ENCODE assay signal across 13 cellular contexts in the genomic region with DNA sequence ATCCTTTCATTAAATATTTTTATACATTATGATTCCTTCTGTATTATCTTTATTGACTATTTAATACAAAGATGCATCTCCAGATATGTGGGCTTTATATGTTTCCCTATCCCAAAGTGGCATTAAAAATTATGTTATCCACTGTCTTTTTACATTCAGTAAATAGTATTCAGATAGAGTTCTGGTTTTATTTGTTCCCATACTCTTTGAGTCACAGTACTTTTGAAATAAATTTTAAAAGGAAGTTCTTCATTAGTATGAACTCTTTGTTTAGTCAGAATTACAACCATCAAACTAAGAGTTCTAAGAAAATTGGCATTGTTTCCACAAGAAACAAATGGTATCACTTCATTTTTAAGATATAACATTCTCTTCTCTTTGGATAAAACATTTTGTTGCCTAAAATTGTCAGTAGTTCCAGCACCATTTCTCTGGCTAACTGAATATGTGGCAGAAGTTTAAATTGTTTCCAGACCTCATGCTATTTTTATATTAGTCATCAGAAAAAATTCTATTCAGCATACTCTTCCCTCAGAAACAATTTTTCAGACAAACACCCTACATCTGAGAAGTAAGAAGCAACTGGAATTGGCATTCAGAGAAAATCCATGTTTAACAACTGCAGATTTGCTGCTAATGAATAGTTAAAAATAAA.
DNase-seq lines count a peak whose midpoint lies in the region; ATAC-seq, FAIRE-seq and TF ChIP-seq lines count a peak whose summit lies in the region.
"Had no signal": no experiment of that assay in that cellular context is flagged by ENCODE, and none has a peak within 500 bp of the region (broad histone marks: within the 10 kb centered on the region; RNA-seq: fewer than 3 reads in every experiment).

No MANE protein-coding gene starts in this region.

- H3K4me3 Mint-ChIP-seq in naive thymus-derived CD4-positive, alpha-beta T cell = no peak overlapping the region
- H3K4me3 Mint-ChIP-seq: activated naive CD4-positive, alpha-beta T cell treated with anti-CD3 and anti-CD28 coated beads, Interleukin-2, amount 50 U/mL, for 24 hours; CD8-positive, alpha-beta T cell had no signal

- H3K27me3 ChIP-seq in ascending aorta = no peaks in the 10 kb centered on the region
- H3K27me3 ChIP-seq in gastroesophageal sphincter = no peaks in the 10 kb centered on the region
- no peaks in the 10 kb centered on the region for H3K27me3 ChIP-seq in naive thymus-derived CD4-positive, alpha-beta T cell (ENCODE audit: control insufficient read depth in 2 of 2, insufficient read depth in 2 of 2, low read length in 2 of 2)

- FAIRE-seq in urothelium cell line (lab: Jason Lieb, UNC) = no peak

- POLR2A ChIA-PET in naive thymus-derived CD4-positive, alpha-beta T cell (lab: Charles Lee) = no interaction called here

- peaks cover 0 to 3% (median 0%) of the 10 kb centered on the region in 7 donors for H3K4me1 Mint-ChIP-seq in naive thymus-derived CD4-positive, alpha-beta T cell
- H3K4me1 Mint-ChIP-seq: activated naive CD4-positive, alpha-beta T cell treated with anti-CD3 and anti-CD28 coated beads, Interleukin-2, amount 50 U/mL, for 24 hours had no signal

- H3K4me3 ChIP-seq in ascending aorta = no peak overlapping the region
- no peak overlapping the region for H3K4me3 ChIP-seq in gastroesophageal sphincter
- no peak overlapping the region for H3K4me3 ChIP-seq in naive thymus-derived CD4-positive, alpha-beta T cell (ENCODE audit: low read length)

- H3K9me3 ChIP-seq in ascending aorta = no peaks in the 10 kb centered on the region
- no peaks in the 10 kb centered on the region for H3K9me3 ChIP-seq in gastroesophageal sphincter
- H3K9me3 ChIP-seq in naive thymus-derived CD4-positive, alpha-beta T cell (ENCODE audit: control insufficient read depth in 2 of 3, low read length in 3 of 3) = peaks cover 0 to 4% (median 0%) of the 10 kb centered on the region in 3 experiments

- no peak for TF ChIP-seq EP300 in gastroesophageal sphincter (IDR thresholded peaks at IDR 0.05)

- no peaks in the 10 kb centered on the region for H3K36me3 ChIP-seq in ascending aorta
- H3K36me3 ChIP-seq in gastroesophageal sphincter = no peaks in the 10 kb centered on the region
- H3K36me3 ChIP-seq in naive thymus-derived CD4-positive, alpha-beta T cell (ENCODE audit: control insufficient read depth in 2 of 3, insufficient read depth in 3 of 3, low read length in 3 of 3) = no peaks in the 10 kb centered on the region

- H3K27ac Mint-ChIP-seq in naive thymus-derived CD4-positive, alpha-beta T cell = no peak overlapping the region
- H3K27ac Mint-ChIP-seq: activated naive CD4-positive, alpha-beta T cell treated with anti-CD3 and anti-CD28 coated beads, Interleukin-2, amount 50 U/mL, for 24 hours; CD8-positive, alpha-beta T cell had no signal

- H3K4me1 ChIP-seq in ascending aorta (peaks cover 0 to 2% of the 10 kb centered on the region in 2 donors), gastroesophageal sphincter (peaks cover 0 to 13% (median 10%) of the 10 kb centered on the region in 3 donors)
- no peaks in the 10 kb centered on the region for H3K4me1 ChIP-seq in naive thymus-derived CD4-positive, alpha-beta T cell (ENCODE audit: control insufficient read depth in 2 of 2, insufficient read depth in 2 of 2, low read length in 2 of 2)

- TF ChIP-seq CTCF in ascending aorta (IDR thresholded peaks at IDR 0.05) = no peak
- TF ChIP-seq CTCF in gastroesophageal sphincter (IDR thresholded peaks at IDR 0.05) = no peak

- intact Hi-C loops in ascending aorta (cut with DNase I) = no loop called here
- intact Hi-C loops in naive thymus-derived CD4-positive, alpha-beta T cell (cut with micrococcal nuclease) = no loop called here

- TF ChIP-seq POLR2A in gastroesophageal sphincter (IDR thresholded peaks at IDR 0.05) = no peak

- peak overlapping the region; percentile 36 to 72 for H3K27ac ChIP-seq in ascending aorta
- peak overlapping the region in 3 of 4 donors; percentile 19 to 35 (median 28) for H3K27ac ChIP-seq in gastroesophageal sphincter
- H3K27ac ChIP-seq in substantia nigra (ENCODE audit: low read depth, low read length, poor library complexity, severe bottlenecking) = no peak overlapping the region
- H3K27ac ChIP-seq in naive thymus-derived CD4-positive, alpha-beta T cell (ENCODE audit: low read depth, low read length) = no peak overlapping the region

- DNase-seq in GM04504 (ENCODE audit: low read depth) (peak; percentile 71), ascending aorta (ENCODE audit: low spot score in 2 of 2) (no peak), superior temporal gyrus (ENCODE audit: extremely low spot score) (peak; percentile 41), substantia nigra (lab: John Stamatoyannopoulos, UW) (no peak), urothelium cell line (ENCODE audit: low spot score) (no peak)
- DNase-seq in naive thymus-derived CD4-positive, alpha-beta T cell = no peak
- DNase-seq in activated T-cell treated with anti-CD3 and anti-CD28 coated beads, Interleukin-2, amount 50 U/mL, for 48 hours = no peak
- DNase-seq: CD8-positive, alpha-beta T cell; GDM1; NK-92 treated with Interleukin-12 subunit alpha and Interleukin-12 subunit beta, amount 100 ng/mL, for 24 hours; stimulated activated CD4-positive, alpha-beta T cell treated with anti-CD3 and anti-CD28 coated beads, Interleukin-2, amount 100 ng/mL, for 48 hours had no signal

- H3K36me3 Mint-ChIP-seq in naive thymus-derived CD4-positive, alpha-beta T cell = peaks cover 0 to 4% (median 2%) of the 10 kb centered on the region in 5 donors
- H3K36me3 Mint-ChIP-seq: activated naive CD4-positive, alpha-beta T cell treated with anti-CD3 and anti-CD28 coated beads, Interleukin-2, amount 50 U/mL, for 24 hours; CD8-positive, alpha-beta T cell had no signal

- CTCF ChIA-PET in naive thymus-derived CD4-positive, alpha-beta T cell (lab: Charles Lee) = no interaction called here

- H3K27me3 Mint-ChIP-seq in naive thymus-derived CD4-positive, alpha-beta T cell = no peaks in the 10 kb centered on the region
- H3K27me3 Mint-ChIP-seq: activated naive CD4-positive, alpha-beta T cell treated with anti-CD3 and anti-CD28 coated beads, Interleukin-2, amount 50 U/mL, for 24 hours had no signal

- no peak for ATAC-seq in gastroesophageal sphincter
- ATAC-seq in naive thymus-derived CD4-positive, alpha-beta T cell = no peak
- ATAC-seq: CD8-positive, alpha-beta T cell had no signal

- peaks cover 0 to 16% (median 2%) of the 10 kb centered on the region in 11 donors for H3K9me3 Mint-ChIP-seq in naive thymus-derived CD4-positive, alpha-beta T cell
- H3K9me3 Mint-ChIP-seq: activated naive CD4-positive, alpha-beta T cell treated with anti-CD3 and anti-CD28 coated beads, Interleukin-2, amount 50 U/mL, for 24 hours had no signal

Comparison
In these comparisons a context has a peak if more than half of its experiments do, and no peak if none do; other contexts are left out.
1. DNase-seq: peak in GM04504 (single experiment) and superior temporal gyrus (single experiment); none in ascending aorta (0 of 2), substantia nigra (0 of 49), urothelium cell line (single experiment), naive thymus-derived CD4-positive, alpha-beta T cell (0 of 9) and activated T-cell treated with anti-CD3 and anti-CD28 coated beads, Interleukin-2, amount 50 U/mL, for 48 hours (0 of 2).
2. H3K27ac ChIP-seq: peak in ascending aorta (2 of 2) and gastroesophageal sphincter (3 of 4); none in substantia nigra (single experiment) and naive thymus-derived CD4-positive, alpha-beta T cell (single experiment).